19 cellular contexts compared by ENCODE assay signal in the genomic region with DNA sequence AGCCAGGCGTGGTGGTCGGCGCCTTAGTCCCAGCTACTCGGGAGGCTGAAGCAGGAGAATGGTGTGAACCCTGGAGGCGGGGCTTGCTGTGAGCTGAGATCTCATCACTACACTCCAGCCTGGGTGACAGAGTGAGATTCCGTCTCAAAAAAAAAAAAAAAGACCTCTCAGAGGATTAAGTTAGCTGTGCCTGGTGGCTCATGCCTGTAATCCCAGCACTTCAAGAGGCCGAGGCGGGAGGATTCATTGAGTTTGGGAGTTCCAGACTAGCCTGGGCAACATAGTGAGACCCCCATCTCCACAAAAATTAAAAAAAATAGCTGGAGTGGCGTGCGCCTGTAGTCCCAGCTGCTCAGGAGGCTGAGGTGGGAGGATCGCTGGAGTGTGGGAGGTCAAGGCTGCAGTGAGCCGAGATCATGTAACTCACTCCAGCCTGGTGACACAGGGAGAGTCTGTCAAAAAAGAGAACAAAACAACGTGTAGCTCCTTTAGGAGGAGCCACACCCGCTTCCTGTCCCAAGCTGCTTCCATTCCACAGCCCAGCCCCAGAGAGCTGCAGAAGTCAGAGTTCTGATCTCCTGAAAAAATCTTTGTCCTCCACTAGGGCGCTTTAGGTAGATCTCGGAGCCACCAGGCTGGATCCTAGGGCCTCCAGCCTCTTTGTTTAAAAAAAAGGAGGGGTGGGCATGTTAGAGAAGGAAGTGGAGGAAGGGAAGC. TPM values are rescaled to one million over a fixed set of nuclear protein-coding genes. Genes with fewer than 3 reads are reported as not detected.
A peak's percentile ranks its signal among the peaks of the same experiment; 100 is the strongest.
DNase-seq lines count a peak whose midpoint lies in the region; ATAC-seq, FAIRE-seq and TF ChIP-seq lines count a peak whose summit lies in the region.
"Had no signal": no experiment of that assay in that cellular context is flagged by ENCODE, and none has a peak within 500 bp of the region (broad histone marks: within the 10 kb centered on the region; RNA-seq: fewer than 3 reads in every experiment).

No MANE protein-coding gene starts in this region.

- H3K27ac ChIP-seq in HCT116 (ENCODE audit: low read depth, low read length) (no peak overlapping the region), RWPE2 (ENCODE audit: poor library complexity, severe bottlenecking) (peak overlapping the region; percentile 26), keratinocyte (ENCODE audit: control insufficient read depth, insufficient read depth, low read length) (no peak overlapping the region)

- intact Hi-C loops in HCT116 (cut with micrococcal nuclease), result no loop called here

- no peak for TF ChIP-seq RAD21 in HCT116 (IDR thresholded peaks at IDR 0.05; ENCODE audit: low read depth)

- dilution Hi-C loops in keratinocyte (cut with MboI; ENCODE audit: extremely low pct_ligation_motif_present, low sequenced_read_pairs), result no loop called here

- RAD21 ChIA-PET in HCT116 (lab: Charles Lee; ENCODE audit: low non-redundant PET in 1 of 2, low total read pairs in 2 of 2, uncharacterized antibody in 2 of 2, unreplicated experiment in 2 of 2), result no interaction called here

- peaks cover 4% of the 10 kb centered on the region for H3K4me1 Mint-ChIP-seq in activated CD4-positive, alpha-beta T cell treated with anti-CD3 and anti-CD28 coated beads, Interleukin-2, amount 10 ng/mL, durations not matched to agents 7 days and 5 days
- H3K4me1 Mint-ChIP-seq: activated naive CD8-positive, alpha-beta T cell treated with anti-CD3 and anti-CD28 coated beads, Interleukin-2, amount 10 ng/mL, durations not matched to agents 7 days and 5 days had no signal

- H3K9me3 Mint-ChIP-seq in activated naive CD4-positive, alpha-beta T cell treated with anti-CD3 and anti-CD28 coated beads, Interleukin-2, amount 50 U/mL, for 72 hours, result peaks cover 5 to 7% of the 10 kb centered on the region in 2 donors
- H3K9me3 Mint-ChIP-seq in activated CD4-positive, alpha-beta T cell treated with anti-CD3 and anti-CD28 coated beads, Interleukin-2, amount 10 ng/mL, durations not matched to agents 7 days and 5 days, result peaks cover 6% of the 10 kb centered on the region

- no peak overlapping the region for H3K27ac Mint-ChIP-seq in activated naive CD4-positive, alpha-beta T cell treated with anti-CD3 and anti-CD28 coated beads, Interleukin-2, amount 50 U/mL, for 72 hours
- no peak overlapping the region for H3K27ac Mint-ChIP-seq in activated CD4-positive, alpha-beta T cell treated with anti-CD3 and anti-CD28 coated beads, Interleukin-2, amount 10 ng/mL, durations not matched to agents 7 days and 5 days
- H3K27ac Mint-ChIP-seq: activated naive CD8-positive, alpha-beta T cell treated with anti-CD3 and anti-CD28 coated beads, Interleukin-2, amount 10 ng/mL, durations not matched to agents 7 days and 5 days; stimulated activated naive CD8-positive, alpha-beta T cell treated with anti-CD3 and anti-CD28 coated beads, Interleukin-15, Interleukin-2, amounts not matched to agents 100 ng/mL and 50 ng/mL, for 24 hours had no signal

- no peak for TF ChIP-seq POLR2A in HCT116 (IDR thresholded peaks at IDR 0.05; ENCODE audit: borderline replicate concordance, extremely low read depth, insufficient read depth, insufficient read length)

- no peaks in the 10 kb centered on the region for H3K9me1 ChIP-seq in keratinocyte (ENCODE audit: control insufficient read depth, extremely low read depth, insufficient read depth, low read length)

- H2AFZ ChIP-seq in HCT116 (ENCODE audit: low read depth, low read length, poor library complexity, severe bottlenecking), result no peak overlapping the region
- H2AFZ ChIP-seq in keratinocyte (ENCODE audit: control insufficient read depth, low read length), result peak overlapping the region; percentile 49

- TF ChIP-seq CTCF in HCT116 (IDR thresholded peaks at IDR 0.05 in 2 of 3, conservative IDR thresholded peaks at IDR 0.05 in 1 of 3; ENCODE audit: borderline replicate concordance in 1 of 3, insufficient read depth in 1 of 3, low read depth in 2 of 3, low read length in 2 of 3), result no peak; a peak in 1 of 6 replicates
- no peak for TF ChIP-seq CTCF in RWPE2 (IDR thresholded peaks at IDR 0.05; ENCODE audit: poor library complexity, severe bottlenecking)
- TF ChIP-seq CTCF in keratinocyte (optimal IDR thresholded peaks at IDR 0.05 in 1 of 3, IDR thresholded peaks at IDR 0.05 in 1 of 3, conservative IDR thresholded peaks at IDR 0.05 in 1 of 3; ENCODE audit: extremely low read depth in 1 of 3, insufficient read depth in 2 of 3, low read length in 3 of 3), result peak in 1 of 3 experiments; percentile 3

- H4K20me1 ChIP-seq in HCT116 (ENCODE audit: insufficient read depth) (no peaks in the 10 kb centered on the region), keratinocyte (ENCODE audit: control insufficient read depth, extremely low read depth, insufficient read depth, low read length) (no peaks in the 10 kb centered on the region)

- no peaks in the 10 kb centered on the region for H3K36me3 ChIP-seq in HCT116 (ENCODE audit: control insufficient read depth in 1 of 2, insufficient read depth in 2 of 2, low read length in 2 of 2)
- H3K36me3 ChIP-seq in RWPE2 (ENCODE audit: low read depth), result no peaks in the 10 kb centered on the region
- H3K36me3 ChIP-seq in keratinocyte (ENCODE audit: control insufficient read depth in 2 of 2, extremely low read depth in 1 of 2, insufficient read depth in 2 of 2, low read length in 2 of 2), result no peaks in the 10 kb centered on the region

- H3K27me3 Mint-ChIP-seq in activated CD4-positive, alpha-beta T cell treated with anti-CD3 and anti-CD28 coated beads, Interleukin-2, amount 10 ng/mL, durations not matched to agents 7 days and 5 days, result peaks cover 3% of the 10 kb centered on the region
- H3K27me3 Mint-ChIP-seq: activated naive CD8-positive, alpha-beta T cell treated with anti-CD3 and anti-CD28 coated beads, Interleukin-2, amount 10 ng/mL, durations not matched to agents 7 days and 5 days; stimulated activated naive CD8-positive, alpha-beta T cell treated with anti-CD3 and anti-CD28 coated beads, Interleukin-15, Interleukin-2, amounts not matched to agents 100 ng/mL and 50 ng/mL, for 24 hours had no signal

- H3K4me1 ChIP-seq in HCT116 (ENCODE audit: control insufficient read depth in 1 of 2, insufficient read depth in 2 of 2, low read length in 2 of 2) (peaks cover 3 to 9% of the 10 kb centered on the region in 2 experiments; a peak in 3 of 4 replicates), RWPE2 (ENCODE audit: insufficient read depth, poor library complexity, severe bottlenecking) (peaks cover 4% of the 10 kb centered on the region), keratinocyte (ENCODE audit: control insufficient read depth, extremely low read depth, insufficient read depth, low read length) (peaks cover 10% of the 10 kb centered on the region)

- no peaks in the 10 kb centered on the region for H3K9me2 ChIP-seq in HCT116 (ENCODE audit: insufficient read depth)

- H3K9me3 ChIP-seq in HCT116 (ENCODE audit: control insufficient read depth in 1 of 2, insufficient read depth in 1 of 2, low read depth in 1 of 2, low read length in 2 of 2) (no peaks in the 10 kb centered on the region), RWPE2 (ENCODE audit: severe bottlenecking) (no peaks in the 10 kb centered on the region), keratinocyte (ENCODE audit: control insufficient read depth, low read depth, low read length) (no peaks in the 10 kb centered on the region)

- POLR2A ChIA-PET in HCT116 (lab: Charles Lee), result interaction anchor here (1.2 to 1.3 kb wide), 2 partner anchors 10 to 13 kb away, joined by 3 read pairs; no protein-coding TSS in a partner anchor
- POLR2A ChIA-PET in activated CD4-positive, alpha-beta T cell treated with anti-CD3 and anti-CD28 coated beads, Interleukin-2, amount 10 ng/mL, durations not matched to agents 7 days and 5 days (lab: Charles Lee), result no interaction called here

- H3K79me2 ChIP-seq in HCT116 (ENCODE audit: insufficient read depth, low read length) (no peaks in the 10 kb centered on the region), keratinocyte (ENCODE audit: control insufficient read depth, insufficient read depth, low read length) (no peaks in the 10 kb centered on the region)

- H3K4me3 Mint-ChIP-seq in activated CD4-positive, alpha-beta T cell treated with anti-CD3 and anti-CD28 coated beads, Interleukin-2, amount 10 ng/mL, durations not matched to agents 7 days and 5 days, result no peak overlapping the region
- H3K4me3 Mint-ChIP-seq: activated naive CD8-positive, alpha-beta T cell treated with anti-CD3 and anti-CD28 coated beads, Interleukin-2, amount 10 ng/mL, durations not matched to agents 7 days and 5 days; stimulated activated naive CD8-positive, alpha-beta T cell treated with anti-CD3 and anti-CD28 coated beads, Interleukin-15, Interleukin-2, amounts not matched to agents 100 ng/mL and 50 ng/mL, for 24 hours had no signal

- H3K4me2 ChIP-seq in HCT116 (ENCODE audit: low read length) (peak overlapping the region; percentile 27; the same call in 1 of the 2 replicates), keratinocyte (ENCODE audit: control insufficient read depth, extremely low read depth, insufficient read depth, low read depth, low read length) (peak overlapping the region; percentile 45)
- H3K4me2 ChIP-seq: smooth muscle cell had no signal

- CTCF ChIA-PET in HCT116 (lab: Charles Lee), result no interaction called here
- CTCF ChIA-PET in activated CD4-positive, alpha-beta T cell treated with anti-CD3 and anti-CD28 coated beads, Interleukin-2, amount 10 ng/mL, durations not matched to agents 7 days and 5 days (lab: Charles Lee), result interaction anchor here (0.6 to 0.8 kb wide), 3 partner anchors 8 to 516 kb away, joined by 3 read pairs; no protein-coding TSS in a partner anchor

- peak; percentile 80 for ATAC-seq in HCT116
- peak; percentile 68; the same call in 1 of the 3 replicates for ATAC-seq in RWPE2 (ENCODE audit: low read depth)
- no peak for ATAC-seq in activated naive CD4-positive, alpha-beta T cell treated with anti-CD3 and anti-CD28 coated beads, Interleukin-2, amount 50 U/mL, for 72 hours

- H3K27me3 ChIP-seq in HCT116 (ENCODE audit: insufficient read depth, low read length), result 0 out of 2 replicates have a peak, but pooled peaks cover 4% of the 10 kb centered on the region
- H3K27me3 ChIP-seq in RWPE2 (ENCODE audit: insufficient read depth, poor library complexity, severe bottlenecking), result no peaks in the 10 kb centered on the region
- no peaks in the 10 kb centered on the region for H3K27me3 ChIP-seq in keratinocyte (ENCODE audit: control insufficient read depth, extremely low read depth, insufficient read depth, low read length)

- no peak overlapping the region for H3K9ac ChIP-seq in HCT116 (ENCODE audit: low read length)
- H3K9ac ChIP-seq in keratinocyte (ENCODE audit: control insufficient read depth, extremely low read depth, insufficient read depth, low read length), result no peak overlapping the region

- no peaks in the 10 kb centered on the region for H3K36me3 Mint-ChIP-seq in activated naive CD4-positive, alpha-beta T cell treated with anti-CD3 and anti-CD28 coated beads, Interleukin-2, amount 50 U/mL, for 72 hours
- no peaks in the 10 kb centered on the region for H3K36me3 Mint-ChIP-seq in activated CD4-positive, alpha-beta T cell treated with anti-CD3 and anti-CD28 coated beads, Interleukin-2, amount 10 ng/mL, durations not matched to agents 7 days and 5 days (ENCODE audit: low read depth)
- H3K36me3 Mint-ChIP-seq: activated naive CD8-positive, alpha-beta T cell treated with anti-CD3 and anti-CD28 coated beads, Interleukin-2, amount 10 ng/mL, durations not matched to agents 7 days and 5 days had no signal

- FAIRE-seq in keratinocyte (lab: Jason Lieb, UNC), result no peak
- FAIRE-seq in HTR-8/SVneo (lab: Jason Lieb, UNC), result no peak
- FAIRE-seq: endometrium had no signal

- H3K4me3 ChIP-seq in HCT116 (replicated peaks in 1 of 2; ENCODE audit: low read depth in 1 of 2, low read length in 2 of 2), result no peak overlapping the region
- H3K4me3 ChIP-seq in RWPE2 (ENCODE audit: severe bottlenecking), result no peak overlapping the region
- no peak overlapping the region for H3K4me3 ChIP-seq in keratinocyte (ENCODE audit: control insufficient read depth in 2 of 3, extremely low read depth in 1 of 3, insufficient read depth in 2 of 3, low read depth in 1 of 3, low read length in 3 of 3)
- H3K4me3 ChIP-seq: smooth muscle cell had no signal

- peak; percentile 29 for DNase-seq in AG20443 (ENCODE audit: low spot score)
- DNase-seq in HCT116 (ENCODE audit: low read depth, low spot score), result no peak
- no peak for DNase-seq in RWPE2 (ENCODE audit: low spot score)
- DNase-seq in keratinocyte (ENCODE audit: low read depth, low spot score), result no peak
- no peak for DNase-seq in activated naive CD4-positive, alpha-beta T cell treated with anti-CD3 and anti-CD28 coated beads, Interleukin-2, amount 50 U/mL, for 72 hours (ENCODE audit: low spot score in 2 of 2)
- no peak for DNase-seq in HTR-8/SVneo (ENCODE audit: insufficient read length, low spot score)
- no peak for DNase-seq in activated CD4-positive, alpha-beta T cell treated with anti-CD3 and anti-CD28 coated beads, Interleukin-2, amount 10 ng/mL, durations not matched to agents 7 days and 5 days
- DNase-seq in NCI-H2081 (lab: John Stamatoyannopoulos, UW), result no peak
- DNase-seq: activated CD4-positive, CD25-positive, alpha-beta regulatory T cell treated with anti-CD3 and anti-CD28 coated beads, Interleukin-2, amount 50 U/mL, for 72 hours; activated naive CD8-positive, alpha-beta T cell treated with anti-CD3 and anti-CD28 coated beads, Interleukin-2, amount 10 ng/mL, durations not matched to agents 7 days and 5 days; DMS79; midbrain; NCI-H1048; NCI-H2227 treated with DMSO at 0.1 percent for 48 hours; nucleus accumbens; T-helper 1 cell had no signal

- BruUV-seq in HCT116 (replicated peaks; lab: Mats Ljungman, UMichigan), result no TSS peak

RNA-seq across cellular contexts. Expression of a gene that starts 11.5 kb away (rescaled TPM):
- 34.2 TPM for total RNA-seq in HCT116 (2021; ENCODE audit: unreplicated experiment)
- 17.4 and 24.4 TPM in 2 replicates for polyA plus RNA-seq in HCT116 (2012)
- polyA plus RNA-seq in keratinocyte, result 2.3 to 4.8 TPM (median 4.3 TPM) in 3 replicates
- 6.5 TPM for polyA plus RNA-seq in keratinocyte (2011; ENCODE audit: low read depth)
- polyA plus RNA-seq in keratinocyte (2011; cell fraction: cytosol; rRNA removed), result 2.1 and 3.5 TPM in 2 replicates
- polyA plus RNA-seq in keratinocyte (2011; cell fraction: nucleus; rRNA removed), result 21.9 and 29.8 TPM in 2 replicates
- polyA plus RNA-seq in keratinocyte (2012; ENCODE audit: low replicate concordance), result 7.5 and 24.2 TPM in 2 replicates
- polyA minus RNA-seq in keratinocyte, result 5.2 to 6.6 TPM (median 5.8 TPM) in 3 replicates
- polyA minus RNA-seq in keratinocyte (2011; cell fraction: cytosol; rRNA and poly(A)+ RNA removed), result 9.6 TPM
- 13.2 and 15.6 TPM in 2 replicates for polyA minus RNA-seq in keratinocyte (2011; cell fraction: nucleus; rRNA and poly(A)+ RNA removed)
- total RNA-seq in activated naive CD4-positive, alpha-beta T cell treated with anti-CD3 and anti-CD28 coated beads, Interleukin-2, amount 50 U/mL, for 72 hours, result 10 to 100 TPM; 17.1 to 33.9 TPM
- 10 to 100 TPM; 28.1 to 36.1 TPM for total RNA-seq in activated CD4-positive, alpha-beta T cell treated with anti-CD3 and anti-CD28 coated beads, Interleukin-2, amount 10 ng/mL, durations not matched to agents 7 days and 5 days

RNA-seq across cellular contexts. Expression of a gene that starts 46.1 kb away (rescaled TPM):
- 77.3 TPM for total RNA-seq in HCT116 (2021; ENCODE audit: unreplicated experiment)
- polyA plus RNA-seq in HCT116 (2012), result 46.8 and 49.7 TPM in 2 replicates
- 25.8 to 27.1 TPM (median 26.3 TPM) in 3 replicates for polyA plus RNA-seq in keratinocyte
- polyA plus RNA-seq in keratinocyte (2011; ENCODE audit: low read depth), result 8.4 TPM
- 10.4 and 22.4 TPM in 2 replicates for polyA plus RNA-seq in keratinocyte (2011; cell fraction: cytosol; rRNA removed)
- 50.5 and 61.5 TPM in 2 replicates for polyA plus RNA-seq in keratinocyte (2011; cell fraction: nucleus; rRNA removed)
- 16.2 and 30.7 TPM in 2 replicates for polyA plus RNA-seq in keratinocyte (2012; ENCODE audit: low replicate concordance)
- polyA minus RNA-seq in keratinocyte, result 17.2 to 33.2 TPM (median 20.8 TPM) in 3 replicates
- 26.3 TPM for polyA minus RNA-seq in keratinocyte (2011; cell fraction: cytosol; rRNA and poly(A)+ RNA removed)
- 19.0 and 21.3 TPM in 2 replicates for polyA minus RNA-seq in keratinocyte (2011; cell fraction: nucleus; rRNA and poly(A)+ RNA removed)
- total RNA-seq in activated naive CD4-positive, alpha-beta T cell treated with anti-CD3 and anti-CD28 coated beads, Interleukin-2, amount 50 U/mL, for 72 hours, result 10 to 100 TPM; 16.6 to 49.9 TPM
- total RNA-seq in activated CD4-positive, alpha-beta T cell treated with anti-CD3 and anti-CD28 coated beads, Interleukin-2, amount 10 ng/mL, durations not matched to agents 7 days and 5 days, result 10 to 100 TPM; 34.4 to 45.7 TPM

RNA-seq across cellular contexts. Expression of a gene that starts 54.8 kb away (rescaled TPM):
- 14.3 TPM for total RNA-seq in HCT116 (2021; ENCODE audit: unreplicated experiment)
- polyA plus RNA-seq in HCT116 (2012), result 14.5 and 16.0 TPM in 2 replicates
- polyA plus RNA-seq in keratinocyte, result 2.2 to 4.8 TPM (median 2.3 TPM) in 3 replicates
- polyA plus RNA-seq in keratinocyte (2011; ENCODE audit: low read depth), result 1.8 TPM
- 1.3 and 2.1 TPM in 2 replicates for polyA plus RNA-seq in keratinocyte (2011; cell fraction: cytosol; rRNA removed)
- polyA plus RNA-seq in keratinocyte (2011; cell fraction: nucleus; rRNA removed), result 3.5 and 4.6 TPM in 2 replicates
- 1.2 and 2.0 TPM in 2 replicates for polyA plus RNA-seq in keratinocyte (2012; ENCODE audit: low replicate concordance)
- polyA minus RNA-seq in keratinocyte, result 0.38 to 3.3 TPM (median 1.3 TPM) in 3 replicates
- polyA minus RNA-seq in keratinocyte (2011; cell fraction: cytosol; rRNA and poly(A)+ RNA removed), result 7.7 TPM
- polyA minus RNA-seq in keratinocyte (2011; cell fraction: nucleus; rRNA and poly(A)+ RNA removed), result 5.1 and 9.2 TPM in 2 replicates
- not detected for total RNA-seq in activated naive CD4-positive, alpha-beta T cell treated with anti-CD3 and anti-CD28 coated beads, Interleukin-2, amount 50 U/mL, for 72 hours
- total RNA-seq in activated CD4-positive, alpha-beta T cell treated with anti-CD3 and anti-CD28 coated beads, Interleukin-2, amount 10 ng/mL, durations not matched to agents 7 days and 5 days, result under 1 TPM in 1 of 2 experiments, not detected in 1; 0.10 TPM

Comparison
In these comparisons a context has a peak if more than half of its experiments do, and no peak if none do; other contexts are left out.
1. ATAC-seq: peak in HCT116 (single experiment) and RWPE2 (single experiment); none in activated naive CD4-positive, alpha-beta T cell treated with anti-CD3 and anti-CD28 coated beads, Interleukin-2, amount 50 U/mL, for 72 hours (0 of 2).
2. RNA of a gene that starts 54.8 kb away (total RNA-seq): 14.3 TPM in HCT116 (single experiment); not detected in activated naive CD4-positive, alpha-beta T cell treated with anti-CD3 and anti-CD28 coated beads, Interleukin-2, amount 50 U/mL, for 72 hours and 0.10 TPM in activated CD4-positive, alpha-beta T cell treated with anti-CD3 and anti-CD28 coated beads, Interleukin-2, amount 10 ng/mL, durations not matched to agents 7 days and 5 days; every median in the first group is over 10 times any median in the second.